In genomic region chr13:113770441-113770840, GRCh38 we compare ENCODE assay signal across 25 cellular contexts.
"Had no signal": no experiment of that assay in that cellular context is flagged by ENCODE, and none has a peak within 500 bp of the region (broad histone marks: within the 10 kb centered on the region; RNA-seq: fewer than 3 reads in every experiment).

No MANE protein-coding gene starts in this region.

- ATAC-seq: activated CD4-positive, alpha-beta T cell treated with anti-CD3 and anti-CD28 coated beads for 36 hours; activated CD8-positive, alpha-beta T cell treated with anti-CD3 and anti-CD28 coated beads, Interleukin-2, amount 10 ng/mL, durations not matched to agents 7 days and 5 days; T-cell had no signal

- H3K27ac ChIP-seq: KMS-11, SK-N-MC had no signal

- H3K4me3 ChIP-seq: SK-N-MC had no signal

- H3K4me2 ChIP-seq: KMS-11 had no signal

- DNase-seq: activated B cell treated with CpG ODN at 0.5 μM for 24 hours; activated CD4-positive, alpha-beta T cell treated with anti-CD3 and anti-CD28 coated beads for 36 hours; activated CD4-positive, alpha-beta T cell treated with anti-CD3 and anti-CD28 coated beads, Interleukin-2, amount 50 U/mL, for 1 hour; activated CD8-positive, alpha-beta memory T cell treated with anti-CD3 and anti-CD28 coated beads, Interleukin-2, amount 50 U/mL, for 48 hours; activated CD8-positive, alpha-beta T cell treated with anti-CD3 and anti-CD28 coated beads, Interleukin-2, amount 10 ng/mL, durations not matched to agents 7 days and 5 days; activated gamma-delta T cell; activated naive CD4-positive, alpha-beta T cell treated with anti-CD3 and anti-CD28 coated beads for 36 hours; activated T-cell treated with anti-CD3 and anti-CD28 coated beads, Interleukin-2, amount 50 U/mL, for 1 hour; amygdala; NCI-H1092 treated with DMSO at 0.1 percent for 48 hours; NCI-H1417 treated with DMSO at 0.1 percent for 48 hours; NCI-H1694; NCI-H2029; NCI-H2107; NCI-H2171 treated with DMSO at 0.1 percent for 48 hours; NCI-H345; NCI-H510A; NCI-H526 treated with DMSO at 0.1 percent for 48 hours; NCI-H82; OCI-M1; T-cell; T-helper 2 cell; T1000 had no signal

- H3K9ac ChIP-seq: KMS-11 had no signal
